ENCODE assay signal across 1 cellular context in the genomic region with DNA sequence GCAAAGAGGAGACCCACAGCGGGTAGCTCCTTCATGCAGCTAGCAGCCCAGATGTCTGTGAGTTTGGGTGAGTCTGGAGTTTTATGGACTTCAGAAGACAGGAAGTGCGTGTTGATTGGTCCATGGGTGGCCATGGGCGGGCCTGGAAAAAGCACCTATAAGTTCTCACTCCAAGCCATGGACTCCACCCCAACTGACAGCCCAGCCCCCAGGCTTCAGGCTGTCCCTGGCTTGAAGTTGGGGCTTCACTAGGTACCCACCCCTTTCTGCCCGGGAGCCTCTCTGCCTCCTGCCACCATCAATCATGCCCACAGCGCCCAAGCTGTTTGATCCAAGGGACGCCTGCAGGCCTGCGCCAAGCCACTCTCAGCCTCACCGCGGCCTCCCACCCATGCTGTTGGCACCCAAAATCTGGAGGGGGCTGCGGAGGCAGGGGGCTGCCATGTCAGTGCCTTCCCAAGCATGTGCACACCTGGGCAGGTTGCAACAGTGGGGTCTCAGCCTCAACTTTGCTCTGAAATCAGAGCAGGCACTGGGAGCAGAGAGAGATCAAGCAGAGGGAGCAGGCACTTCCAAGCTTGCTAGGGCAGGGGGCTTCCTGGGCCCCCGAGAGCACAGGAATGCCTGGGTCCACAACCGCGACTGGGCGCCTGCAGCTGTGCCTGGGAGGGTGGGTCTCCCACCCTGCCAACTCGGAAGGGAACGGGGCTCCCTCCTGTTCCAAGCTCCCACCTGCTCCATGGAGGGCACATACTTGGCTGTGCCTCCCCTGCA.
TF ChIP-seq lines count a peak whose summit lies in the region.

No MANE protein-coding gene starts in this region.

TF ChIP-seq in H1, 55 proteins besides CTCF, POLR2A, EP300 and RAD21 (continued from another document):
- TF ChIP-seq BCL11A (IDR thresholded peaks at IDR 0.05; ENCODE audit: low read depth in 2 of 2, low read length in 2 of 2) (no peak), KDM5A (IDR thresholded peaks at IDR 0.05; ENCODE audit: low read length) (no peak), TAF7 (optimal IDR thresholded peaks at IDR 0.05; ENCODE audit: borderline replicate concordance, low read depth, low read length) (no peak), TBP (IDR thresholded peaks at IDR 0.05; ENCODE audit: low read depth, low read length) (no peak)
- TF ChIP-seq, protein P1, sequence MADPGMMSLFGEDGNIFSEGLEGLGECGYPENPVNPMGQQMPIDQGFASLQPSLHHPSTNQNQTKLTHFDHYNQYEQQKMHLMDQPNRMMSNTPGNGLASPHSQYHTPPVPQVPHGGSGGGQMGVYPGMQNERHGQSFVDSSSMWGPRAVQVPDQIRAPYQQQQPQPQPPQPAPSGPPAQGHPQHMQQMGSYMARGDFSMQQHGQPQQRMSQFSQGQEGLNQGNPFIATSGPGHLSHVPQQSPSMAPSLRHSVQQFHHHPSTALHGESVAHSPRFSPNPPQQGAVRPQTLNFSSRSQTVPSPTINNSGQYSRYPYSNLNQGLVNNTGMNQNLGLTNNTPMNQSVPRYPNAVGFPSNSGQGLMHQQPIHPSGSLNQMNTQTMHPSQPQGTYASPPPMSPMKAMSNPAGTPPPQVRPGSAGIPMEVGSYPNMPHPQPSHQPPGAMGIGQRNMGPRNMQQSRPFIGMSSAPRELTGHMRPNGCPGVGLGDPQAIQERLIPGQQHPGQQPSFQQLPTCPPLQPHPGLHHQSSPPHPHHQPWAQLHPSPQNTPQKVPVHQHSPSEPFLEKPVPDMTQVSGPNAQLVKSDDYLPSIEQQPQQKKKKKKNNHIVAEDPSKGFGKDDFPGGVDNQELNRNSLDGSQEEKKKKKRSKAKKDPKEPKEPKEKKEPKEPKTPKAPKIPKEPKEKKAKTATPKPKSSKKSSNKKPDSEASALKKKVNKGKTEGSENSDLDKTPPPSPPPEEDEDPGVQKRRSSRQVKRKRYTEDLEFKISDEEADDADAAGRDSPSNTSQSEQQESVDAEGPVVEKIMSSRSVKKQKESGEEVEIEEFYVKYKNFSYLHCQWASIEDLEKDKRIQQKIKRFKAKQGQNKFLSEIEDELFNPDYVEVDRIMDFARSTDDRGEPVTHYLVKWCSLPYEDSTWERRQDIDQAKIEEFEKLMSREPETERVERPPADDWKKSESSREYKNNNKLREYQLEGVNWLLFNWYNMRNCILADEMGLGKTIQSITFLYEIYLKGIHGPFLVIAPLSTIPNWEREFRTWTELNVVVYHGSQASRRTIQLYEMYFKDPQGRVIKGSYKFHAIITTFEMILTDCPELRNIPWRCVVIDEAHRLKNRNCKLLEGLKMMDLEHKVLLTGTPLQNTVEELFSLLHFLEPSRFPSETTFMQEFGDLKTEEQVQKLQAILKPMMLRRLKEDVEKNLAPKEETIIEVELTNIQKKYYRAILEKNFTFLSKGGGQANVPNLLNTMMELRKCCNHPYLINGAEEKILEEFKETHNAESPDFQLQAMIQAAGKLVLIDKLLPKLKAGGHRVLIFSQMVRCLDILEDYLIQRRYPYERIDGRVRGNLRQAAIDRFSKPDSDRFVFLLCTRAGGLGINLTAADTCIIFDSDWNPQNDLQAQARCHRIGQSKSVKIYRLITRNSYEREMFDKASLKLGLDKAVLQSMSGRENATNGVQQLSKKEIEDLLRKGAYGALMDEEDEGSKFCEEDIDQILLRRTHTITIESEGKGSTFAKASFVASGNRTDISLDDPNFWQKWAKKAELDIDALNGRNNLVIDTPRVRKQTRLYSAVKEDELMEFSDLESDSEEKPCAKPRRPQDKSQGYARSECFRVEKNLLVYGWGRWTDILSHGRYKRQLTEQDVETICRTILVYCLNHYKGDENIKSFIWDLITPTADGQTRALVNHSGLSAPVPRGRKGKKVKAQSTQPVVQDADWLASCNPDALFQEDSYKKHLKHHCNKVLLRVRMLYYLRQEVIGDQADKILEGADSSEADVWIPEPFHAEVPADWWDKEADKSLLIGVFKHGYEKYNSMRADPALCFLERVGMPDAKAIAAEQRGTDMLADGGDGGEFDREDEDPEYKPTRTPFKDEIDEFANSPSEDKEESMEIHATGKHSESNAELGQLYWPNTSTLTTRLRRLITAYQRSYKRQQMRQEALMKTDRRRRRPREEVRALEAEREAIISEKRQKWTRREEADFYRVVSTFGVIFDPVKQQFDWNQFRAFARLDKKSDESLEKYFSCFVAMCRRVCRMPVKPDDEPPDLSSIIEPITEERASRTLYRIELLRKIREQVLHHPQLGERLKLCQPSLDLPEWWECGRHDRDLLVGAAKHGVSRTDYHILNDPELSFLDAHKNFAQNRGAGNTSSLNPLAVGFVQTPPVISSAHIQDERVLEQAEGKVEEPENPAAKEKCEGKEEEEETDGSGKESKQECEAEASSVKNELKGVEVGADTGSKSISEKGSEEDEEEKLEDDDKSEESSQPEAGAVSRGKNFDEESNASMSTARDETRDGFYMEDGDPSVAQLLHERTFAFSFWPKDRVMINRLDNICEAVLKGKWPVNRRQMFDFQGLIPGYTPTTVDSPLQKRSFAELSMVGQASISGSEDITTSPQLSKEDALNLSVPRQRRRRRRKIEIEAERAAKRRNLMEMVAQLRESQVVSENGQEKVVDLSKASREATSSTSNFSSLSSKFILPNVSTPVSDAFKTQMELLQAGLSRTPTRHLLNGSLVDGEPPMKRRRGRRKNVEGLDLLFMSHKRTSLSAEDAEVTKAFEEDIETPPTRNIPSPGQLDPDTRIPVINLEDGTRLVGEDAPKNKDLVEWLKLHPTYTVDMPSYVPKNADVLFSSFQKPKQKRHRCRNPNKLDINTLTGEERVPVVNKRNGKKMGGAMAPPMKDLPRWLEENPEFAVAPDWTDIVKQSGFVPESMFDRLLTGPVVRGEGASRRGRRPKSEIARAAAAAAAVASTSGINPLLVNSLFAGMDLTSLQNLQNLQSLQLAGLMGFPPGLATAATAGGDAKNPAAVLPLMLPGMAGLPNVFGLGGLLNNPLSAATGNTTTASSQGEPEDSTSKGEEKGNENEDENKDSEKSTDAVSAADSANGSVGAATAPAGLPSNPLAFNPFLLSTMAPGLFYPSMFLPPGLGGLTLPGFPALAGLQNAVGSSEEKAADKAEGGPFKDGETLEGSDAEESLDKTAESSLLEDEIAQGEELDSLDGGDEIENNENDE (IDR thresholded peaks at IDR 0.05; ENCODE audit: insufficient replicate concordance, low read length), result no peak
